Comparison of ENCODE assay signal across 13 cellular contexts in genomic region chr10:69838853-69839252, GRCh38. TPM values are rescaled to one million over a fixed set of nuclear protein-coding genes. Genes with fewer than 3 reads are reported as not detected.
DNase-seq lines count a peak whose midpoint lies in the region; ATAC-seq and TF ChIP-seq lines count a peak whose summit lies in the region.
"Had no signal": no experiment of that assay in that cellular context is flagged by ENCODE, and none has a peak within 500 bp of the region (broad histone marks: within the 10 kb centered on the region; RNA-seq: fewer than 3 reads in every experiment).

No MANE protein-coding gene starts in this region.

- no peak for TF ChIP-seq CTCF in MCF 10A (IDR thresholded peaks at IDR 0.05; ENCODE audit: unreplicated experiment)
- TF ChIP-seq CTCF in breast epithelium (IDR thresholded peaks at IDR 0.05), result no peak
- no peak for TF ChIP-seq CTCF in SK-N-SH (IDR thresholded peaks at IDR 0.05)

- no peak for ATAC-seq in HG03439 (IDR thresholded peaks at IDR 0.05; ENCODE audit: unreplicated experiment)

- CTCF ChIA-PET in MCF 10A (lab: Yijun Ruan, JAX) (interaction anchor here (0.6 kb wide), 2 partner anchors 175 to 323 kb away, joined by 3 read pairs; no protein-coding TSS in a partner anchor), SK-N-SH (lab: Yijun Ruan, JAX) (interaction anchor here (0.8 to 1.9 kb wide), 7 partner anchors 9 to 210 kb away, joined by 3 to 6 read pairs (median 4); no protein-coding TSS in a partner anchor)

- peaks cover 7% of the 10 kb centered on the region for H3K27me3 Mint-ChIP-seq in MCF 10A (ENCODE audit: insufficient read depth, unreplicated experiment)

- H3K9me3 ChIP-seq in breast epithelium, result no peaks in the 10 kb centered on the region
- H3K9me3 ChIP-seq in SK-N-SH, result no peaks in the 10 kb centered on the region
- H3K9me3 ChIP-seq: ascending aorta had no signal

- no TSS peak for BruUV-seq in MCF 10A (replicated peaks; lab: Mats Ljungman, UMichigan)

- no peaks in the 10 kb centered on the region for H3K9me3 Mint-ChIP-seq in MCF 10A (ENCODE audit: unreplicated experiment)
- H3K9me3 Mint-ChIP-seq: activated T-helper 2 cell treated with anti-CD3 and anti-CD28 coated beads, Interferon-gamma antibody, Interleukin-2, Interleukin-4, amounts not matched to agents 10 μg/mL and 5 μg/mL and 100 μg/mL, durations not matched to agents 14 hours and 24 hours and 36 hours had no signal

- peaks cover 7% of the 10 kb centered on the region; the same call in 1 of the 2 replicates for H3K79me2 ChIP-seq in SK-N-SH (ENCODE audit: insufficient read depth)

- no peak for TF ChIP-seq RAD21 in SK-N-SH (IDR thresholded peaks at IDR 0.05; ENCODE audit: low read length)

- H3K36me3 ChIP-seq in breast epithelium, result no peaks in the 10 kb centered on the region
- H3K36me3 ChIP-seq in SK-N-SH (replicated peaks in 1 of 2; ENCODE audit: control insufficient read depth in 1 of 2, insufficient read depth in 2 of 2, low read length in 1 of 2), result no peaks in the 10 kb centered on the region
- H3K36me3 ChIP-seq: ascending aorta had no signal

- intact Hi-C loops in MCF 10A (cut with micrococcal nuclease) (no loop called here), breast epithelium (cut with DNase I; ENCODE audit: low total_unique reads) (no loop called here)

- H3K4me1 ChIP-seq in breast epithelium (no peaks in the 10 kb centered on the region), SK-N-SH (ENCODE audit: control insufficient read depth in 1 of 2, insufficient read depth in 2 of 2, low read depth in 1 of 2, low read length in 1 of 2) (peaks cover 15 to 29% of the 10 kb centered on the region in 2 experiments; a peak in 3 of 4 replicates)
- H3K4me1 ChIP-seq: ascending aorta had no signal

- H3K4me2 ChIP-seq in SK-N-SH, result peak overlapping the region; percentile 34; the same call in 1 of the 2 replicates

- no peaks in the 10 kb centered on the region for H4K20me1 ChIP-seq in SK-N-SH (ENCODE audit: insufficient read depth)

- H3K27ac ChIP-seq in breast epithelium, result no peak overlapping the region
- peak overlapping the region in 1 of 2 experiments; percentile 49; a peak in 2 of 4 replicates for H3K27ac ChIP-seq in SK-N-SH (ENCODE audit: low read depth in 2 of 2, low read length in 1 of 2)
- H3K27ac ChIP-seq: 22Rv1, ascending aorta had no signal

- H3K4me3 Mint-ChIP-seq in MCF 10A (ENCODE audit: unreplicated experiment), result no peak overlapping the region

- no peaks in the 10 kb centered on the region for H3F3A ChIP-seq in SK-N-SH (replicated peaks; ENCODE audit: insufficient read depth)

- H3K27ac Mint-ChIP-seq in MCF 10A (ENCODE audit: low read depth, unreplicated experiment), result no peak overlapping the region
- H3K27ac Mint-ChIP-seq: activated T-helper 2 cell treated with anti-CD3 and anti-CD28 coated beads, Interferon-gamma antibody, Interleukin-2, Interleukin-4, amounts not matched to agents 10 μg/mL and 5 μg/mL and 100 μg/mL, durations not matched to agents 14 hours and 24 hours and 36 hours had no signal

- H2AFZ ChIP-seq in SK-N-SH (ENCODE audit: low read depth), result no peak overlapping the region

- H3K27me3 ChIP-seq in breast epithelium, result no peaks in the 10 kb centered on the region
- H3K27me3 ChIP-seq in SK-N-SH (ENCODE audit: insufficient read depth), result no peaks in the 10 kb centered on the region
- H3K27me3 ChIP-seq: ascending aorta had no signal

- DNase-seq in MCF 10A (ENCODE audit: unreplicated experiment), result peak; percentile 17
- no peak for DNase-seq in breast epithelium (ENCODE audit: low spot score in 2 of 2)
- DNase-seq in SK-N-SH, result no peak
- DNase-seq in epidermal melanocyte (ENCODE audit: insufficient read length, low spot score), result peak; percentile 50
- peak; percentile 69 for DNase-seq in pulmonary artery endothelial cell (ENCODE audit: low read depth, low spot score)
- DNase-seq in RKO (ENCODE audit: low spot score), result no peak
- DNase-seq in activated gamma-delta T cell treated with Interleukin-2 at 50 U/mL for 16 hours, result no peak
- DNase-seq: GDM1, NCI-H446 treated with DMSO at 0.1 percent for 48 hours had no signal

- 69% methylated on average over 10 of the region's 11 CpGs for WGBS in SK-N-SH (ENCODE audit: low lambda C conversion rate)

- H3K9me2 ChIP-seq in SK-N-SH, result no peaks in the 10 kb centered on the region

- POLR2A ChIA-PET in MCF 10A (lab: Yijun Ruan, JAX) (interaction anchor here (0.5 to 0.6 kb wide), 2 partner anchors 219 to 308 kb away, joined by 3 read pairs; partner anchors contain the start of gene TYSND1), SK-N-SH (lab: Yijun Ruan, JAX) (no interaction called here)

- peaks cover 12% of the 10 kb centered on the region for H3K4me1 Mint-ChIP-seq in MCF 10A (ENCODE audit: insufficient read depth, unreplicated experiment)

- no peak overlapping the region for H3K9ac ChIP-seq in SK-N-SH

- no peak for TF ChIP-seq EP300 in SK-N-SH (IDR thresholded peaks at IDR 0.05; ENCODE audit: borderline replicate concordance in 1 of 2, low read depth in 1 of 2, low read length in 1 of 2)

- TF ChIP-seq POLR2A in breast epithelium (IDR thresholded peaks at IDR 0.05), result no peak

- H3K36me3 Mint-ChIP-seq in MCF 10A (ENCODE audit: insufficient read depth, unreplicated experiment), result no peaks in the 10 kb centered on the region

- H3K4me3 ChIP-seq in breast epithelium (no peak overlapping the region), SK-N-SH (ENCODE audit: low read depth in 2 of 2, low read length in 1 of 2) (no peak overlapping the region)
- H3K4me3 ChIP-seq: ascending aorta had no signal

TF ChIP-seq in SK-N-SH, 30 proteins besides CTCF, POLR2A, EP300 and RAD21:
- TF ChIP-seq SMC3 (IDR thresholded peaks at IDR 0.05; ENCODE audit: low read depth, low read length), result no peak
- peak; percentile 25; the same call in 1 of the 2 replicates for TF ChIP-seq PBX3 (IDR thresholded peaks at IDR 0.05)

RNA-seq across cellular contexts. Expression of gene COL13A1, which starts 37.1 kb away (rescaled TPM):
- 0.22 and 0.47 TPM in 2 replicates for total RNA-seq in MCF 10A (2022)
- under 1 TPM; 0.66 to 0.80 (median 0.73) TPM for total RNA-seq in breast epithelium
- polyA plus RNA-seq in SK-N-SH (2012; rRNA removed), result 21.0 and 26.7 TPM in 2 replicates
- polyA plus RNA-seq in SK-N-SH (2012; cell fraction: cytosol; rRNA removed), result 17.1 and 23.2 TPM in 2 replicates
- 37.4 and 37.6 TPM in 2 replicates for polyA plus RNA-seq in SK-N-SH (2012; cell fraction: nucleus; rRNA removed)
- 33.6 and 68.0 TPM in 2 replicates for total RNA-seq in pulmonary artery endothelial cell
- total RNA-seq: activated T-helper 2 cell treated with anti-CD3 and anti-CD28 coated beads, Interferon-gamma antibody, Interleukin-2, Interleukin-4, amounts not matched to agents 10 μg/mL and 5 μg/mL and 100 μg/mL, durations not matched to agents 14 hours and 24 hours and 36 hours had no signal

Comparison
In these comparisons a context has a peak if more than half of its experiments do, and no peak if none do; other contexts are left out.
1. DNase-seq: peak in MCF 10A (single experiment), epidermal melanocyte (single experiment) and pulmonary artery endothelial cell (single experiment); none in breast epithelium (0 of 2), SK-N-SH (single experiment), RKO (single experiment) and activated gamma-delta T cell treated with Interleukin-2 at 50 U/mL for 16 hours (single experiment).
2. RNA of gene COL13A1, which starts 37.1 kb away (total RNA-seq): 33.6 to 68.0 TPM in pulmonary artery endothelial cell; 0.66 to 0.80 TPM in breast epithelium and 0.22 to 0.47 TPM in MCF 10A; every median in the first group is over 10 times any median in the second.